Comparison of ENCODE assay signal across 18 cellular contexts in genomic region chr15:57401546-57401945, GRCh38. TPM values are rescaled to one million over a fixed set of nuclear protein-coding genes. Genes with fewer than 3 reads are reported as not detected.
"Had no signal": no experiment of that assay in that cellular context is flagged by ENCODE, and none has a peak within 500 bp of the region (broad histone marks: within the 10 kb centered on the region; RNA-seq: fewer than 3 reads in every experiment).

No MANE protein-coding gene starts in this region.

- H3K9me3 ChIP-seq: left ventricle myocardium inferior, lower lobe of right lung, ovary, stomach, suprapubic skin, thyroid gland had no signal

- ATAC-seq: esophagus mucosa, foreskin keratinocyte, left cardiac atrium, lower lobe of right lung, natural killer cell, right cardiac atrium had no signal

- H3K27ac ChIP-seq: dorsolateral prefrontal cortex, foreskin keratinocyte, left ventricle myocardium inferior, lower lobe of right lung, ovary, stomach, suprapubic skin, thyroid gland had no signal

- H3K4me1 ChIP-seq: foreskin keratinocyte, lower lobe of right lung had no signal

- H3K4me3 ChIP-seq: dorsolateral prefrontal cortex, left ventricle myocardium inferior, lower lobe of right lung, ovary, stomach, suprapubic skin, thyroid gland had no signal

- H3K36me3 ChIP-seq: left ventricle myocardium inferior, lower lobe of right lung, ovary, stomach, suprapubic skin, thyroid gland had no signal

- DNase-seq: cortex of kidney; dorsolateral prefrontal cortex; effector CD8-positive, alpha-beta T cell; foreskin keratinocyte; kidney; left cardiac atrium; left ventricle myocardium inferior; lower lobe of right lung; natural killer cell; ovary; right cardiac atrium; small intestine; stimulated activated CD4-positive, alpha-beta T cell treated with anti-CD3 and anti-CD28 coated beads, Interleukin-12 subunit alpha, Interleukin-12 subunit beta, amount 100 ng/mL, for 4 hours; stimulated activated naive CD4-positive, alpha-beta T cell; stomach; thyroid gland had no signal

- H3K27me3 ChIP-seq: dorsolateral prefrontal cortex, ovary, stomach, suprapubic skin, thyroid gland had no signal

RNA-seq across cellular contexts. Expression of gene CGNL1, which starts 25.2 kb away (rescaled TPM):
- total RNA-seq: natural killer cell had no signal
